6 cellular contexts compared by ENCODE assay signal in the genomic region with DNA sequence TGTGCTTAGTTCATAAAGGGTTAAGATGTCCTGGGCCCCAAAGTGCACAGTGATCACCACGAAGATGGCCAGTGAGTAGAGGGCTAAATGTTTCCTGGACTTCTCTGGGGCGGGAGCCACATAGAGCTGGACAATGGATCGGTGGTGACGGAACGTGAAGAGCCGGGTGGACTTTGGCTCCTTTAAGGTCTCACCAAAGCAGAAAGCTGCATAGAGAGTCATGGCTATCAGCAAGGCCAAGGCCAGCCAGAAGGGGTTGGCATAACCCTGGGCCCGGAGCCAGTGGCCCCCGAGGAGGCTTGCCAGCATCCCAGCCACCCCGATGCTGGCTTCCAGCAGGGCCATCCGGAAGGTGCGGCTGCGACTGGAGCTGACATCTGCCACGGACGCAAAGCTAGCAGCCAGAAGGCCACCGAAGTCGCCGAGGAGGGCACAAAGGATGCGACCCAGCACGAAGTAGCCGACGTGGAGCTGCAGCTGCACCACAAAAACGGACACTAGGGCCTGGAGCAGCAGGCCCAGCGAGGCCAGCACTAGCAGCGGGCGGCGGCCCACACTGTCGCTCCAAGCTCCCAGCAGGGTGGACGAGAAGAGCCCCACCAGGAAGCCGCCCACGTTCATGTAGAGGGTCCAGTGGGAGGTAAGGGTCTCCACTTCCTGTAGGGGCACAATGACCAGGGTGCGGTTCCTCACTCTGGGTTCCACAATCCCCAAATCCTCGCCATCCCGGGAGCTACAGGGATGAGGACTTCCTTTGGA. TPM values are rescaled to one million over a fixed set of nuclear protein-coding genes. Genes with fewer than 3 reads are reported as not detected.
DNase-seq lines count a peak whose midpoint lies in the region; ATAC-seq, FAIRE-seq and TF ChIP-seq lines count a peak whose summit lies in the region.

No MANE protein-coding gene starts in this region.

- no peak overlapping the region for H3K27ac ChIP-seq in astrocyte (ENCODE audit: low read depth, low read length)
- peak overlapping the region; percentile 52 for H3K27ac ChIP-seq in naive thymus-derived CD4-positive, alpha-beta T cell (ENCODE audit: low read depth, low read length)

- peak overlapping the region; percentile 92 for H2AFZ ChIP-seq in astrocyte (ENCODE audit: low read depth, low read length)

- peak overlapping the region; percentile 47 for H3K9ac ChIP-seq in astrocyte (ENCODE audit: low read length)

- intact Hi-C loops in naive thymus-derived CD4-positive, alpha-beta T cell (cut with micrococcal nuclease): loop anchor here in 1 of 2 donors (5.0 kb wide), 1 partner anchor 33 kb away; a partner anchor contains a TSS

- H3K36me3 Mint-ChIP-seq in astrocyte (ENCODE audit: low read depth, unreplicated experiment): peaks cover 2% of the 10 kb centered on the region
- H3K36me3 Mint-ChIP-seq in naive thymus-derived CD4-positive, alpha-beta T cell: no peaks in the 10 kb centered on the region

- no peaks in the 10 kb centered on the region for H3K9me3 ChIP-seq in astrocyte (ENCODE audit: insufficient read depth, low read depth, low read length)
- H3K9me3 ChIP-seq in naive thymus-derived CD4-positive, alpha-beta T cell (ENCODE audit: control insufficient read depth in 2 of 3, low read length in 3 of 3): no peaks in the 10 kb centered on the region

- no peak overlapping the region for H3K27ac Mint-ChIP-seq in astrocyte (ENCODE audit: unreplicated experiment)
- peak overlapping the region in 1 of 9 donors; percentile 61 for H3K27ac Mint-ChIP-seq in naive thymus-derived CD4-positive, alpha-beta T cell

- FAIRE-seq in astrocyte (lab: Jason Lieb, UNC) (no peak), GM12891 (lab: Jason Lieb, UNC) (no peak)

- peaks cover 5% of the 10 kb centered on the region for H4K20me1 ChIP-seq in astrocyte (ENCODE audit: insufficient read depth, low read length)

- CTCF ChIA-PET in naive thymus-derived CD4-positive, alpha-beta T cell (lab: Charles Lee): interaction anchor here (4.0 kb wide), 1 partner anchor 12 kb away, joined by 15 read pairs; no protein-coding TSS in a partner anchor

- no peaks in the 10 kb centered on the region for H3K9me3 Mint-ChIP-seq in astrocyte (ENCODE audit: unreplicated experiment)
- H3K9me3 Mint-ChIP-seq in naive thymus-derived CD4-positive, alpha-beta T cell: no peaks in the 10 kb centered on the region

- peaks cover 25% of the 10 kb centered on the region for H3K27me3 Mint-ChIP-seq in astrocyte (ENCODE audit: low read depth, unreplicated experiment)
- H3K27me3 Mint-ChIP-seq in naive thymus-derived CD4-positive, alpha-beta T cell: peaks cover 0 to 21% (median 8%) of the 10 kb centered on the region in 5 donors

- peaks cover 2% of the 10 kb centered on the region for H3K27me3 ChIP-seq in astrocyte (ENCODE audit: insufficient read depth, low read length)
- no peaks in the 10 kb centered on the region for H3K27me3 ChIP-seq in naive thymus-derived CD4-positive, alpha-beta T cell (ENCODE audit: control insufficient read depth in 2 of 2, insufficient read depth in 2 of 2, low read length in 2 of 2)

- H3K4me3 ChIP-seq in GM12865 (ENCODE audit: low read depth, low read length) (peak overlapping the region; percentile 76), astrocyte (ENCODE audit: insufficient read depth, low read depth, low read length) (peak overlapping the region; percentile 63)
- H3K4me3 ChIP-seq in naive thymus-derived CD4-positive, alpha-beta T cell (ENCODE audit: low read length): peak overlapping the region; percentile 27

- no peaks in the 10 kb centered on the region for H3K79me2 ChIP-seq in astrocyte (ENCODE audit: insufficient read depth, low read length)

- no peak for TF ChIP-seq POLR2A in GM12891 (IDR thresholded peaks at IDR 0.05; ENCODE audit: low read depth, low read length)

- H3K4me3 Mint-ChIP-seq in astrocyte (ENCODE audit: unreplicated experiment): peak overlapping the region; percentile 85
- peak overlapping the region; percentile 73 to 85 (median 81) for H3K4me3 Mint-ChIP-seq in naive thymus-derived CD4-positive, alpha-beta T cell

- peaks cover 6% of the 10 kb centered on the region for H3K4me1 ChIP-seq in astrocyte (ENCODE audit: insufficient read depth, low read length)
- peaks cover 0 to 9% of the 10 kb centered on the region in 2 donors for H3K4me1 ChIP-seq in naive thymus-derived CD4-positive, alpha-beta T cell (ENCODE audit: control insufficient read depth in 2 of 2, insufficient read depth in 2 of 2, low read length in 2 of 2)

- H3K4me1 Mint-ChIP-seq in astrocyte (ENCODE audit: low read depth, unreplicated experiment): peaks cover 2% of the 10 kb centered on the region
- peaks cover 4 to 18% (median 13%) of the 10 kb centered on the region in 7 donors for H3K4me1 Mint-ChIP-seq in naive thymus-derived CD4-positive, alpha-beta T cell

- no peak for DNase-seq in GM12865 (ENCODE audit: low read depth)
- no peak for DNase-seq in astrocyte (ENCODE audit: low read depth)
- DNase-seq in naive thymus-derived CD4-positive, alpha-beta T cell: no peak
- no peak for DNase-seq in NCI-H524 treated with DMSO at 0.1 percent for 48 hours (lab: John Stamatoyannopoulos, UW)
- no peak for DNase-seq in GM12891 (ENCODE audit: insufficient read length, low spot score)

- H3K4me2 ChIP-seq in astrocyte (ENCODE audit: low read length): peak overlapping the region; percentile 98

- ATAC-seq in naive thymus-derived CD4-positive, alpha-beta T cell: no peak
- no peak for ATAC-seq in GM21786 (IDR thresholded peaks at IDR 0.05; ENCODE audit: unreplicated experiment)

- POLR2A ChIA-PET in naive thymus-derived CD4-positive, alpha-beta T cell (lab: Charles Lee): interaction anchor here (1.1 kb wide), 1 partner anchor 48 kb away, joined by 3 read pairs; a partner anchor contains a TSS

- TF ChIP-seq CTCF in GM12865 (IDR thresholded peaks at IDR 0.05; ENCODE audit: insufficient read depth, low read depth, low read length, missing control alignments): no peak
- TF ChIP-seq CTCF in astrocyte (IDR thresholded peaks at IDR 0.05; ENCODE audit: insufficient read depth, low read depth, low read length): no peak

- no peaks in the 10 kb centered on the region for H3K36me3 ChIP-seq in astrocyte (ENCODE audit: insufficient read depth, low read length)
- H3K36me3 ChIP-seq in naive thymus-derived CD4-positive, alpha-beta T cell (ENCODE audit: control insufficient read depth in 2 of 3, insufficient read depth in 3 of 3, low read length in 3 of 3): no peaks in the 10 kb centered on the region

TF ChIP-seq in GM12891, 5 proteins besides CTCF, POLR2A, EP300 and RAD21:
- no peak for TF ChIP-seq PAX5 (IDR thresholded peaks at IDR 0.05; ENCODE audit: insufficient read depth, low read length, severe bottlenecking)
- no peak for TF ChIP-seq TAF1 (IDR thresholded peaks at IDR 0.05; ENCODE audit: low read depth, low read length)

RNA-seq across cellular contexts. Expression of a gene that starts 1.0 kb away (rescaled TPM):
- total RNA-seq in astrocyte: 7.4 and 7.9 TPM in 2 replicates
- total RNA-seq in naive thymus-derived CD4-positive, alpha-beta T cell: 1 to 10 TPM; 1.9 to 5.1 (median 3.6) TPM
- 1 to 10 TPM; 1.8 to 3.3 TPM for polyA plus RNA-seq in naive thymus-derived CD4-positive, alpha-beta T cell
- 2.9 TPM for polyA plus RNA-seq in GM12891 (2012; ENCODE audit: low read depth, missing spikeins)

RNA-seq across cellular contexts. Expression of a gene that starts 33.5 kb away (rescaled TPM):
- 12.8 and 14.4 TPM in 2 replicates for total RNA-seq in astrocyte
- total RNA-seq in naive thymus-derived CD4-positive, alpha-beta T cell: 10 to 100 TPM; 21.8 to 34.1 (median 27.2) TPM
- polyA plus RNA-seq in naive thymus-derived CD4-positive, alpha-beta T cell: 1 to 10 TPM; 5.2 to 8.4 TPM
- polyA plus RNA-seq in GM12891 (2012; ENCODE audit: low read depth, missing spikeins): 10.6 TPM

RNA-seq across cellular contexts. Expression of a gene that starts 34.9 kb away (rescaled TPM):
- 1.4 and 2.7 TPM in 2 replicates for total RNA-seq in astrocyte
- under 1 TPM in 2 of 5 experiments, not detected in 3; 0.19 to 0.65 TPM for total RNA-seq in naive thymus-derived CD4-positive, alpha-beta T cell
- polyA plus RNA-seq in naive thymus-derived CD4-positive, alpha-beta T cell: under 1 TPM in 1 of 2 donors, not detected in 1; 0.08 TPM
- polyA plus RNA-seq in GM12891 (2012; ENCODE audit: low read depth, missing spikeins): 0.18 TPM

RNA-seq across cellular contexts. Expression of a gene that starts 40.0 kb away (rescaled TPM):
- total RNA-seq in astrocyte: not detected in 2 replicates
- total RNA-seq in naive thymus-derived CD4-positive, alpha-beta T cell: not detected
- not detected for polyA plus RNA-seq in naive thymus-derived CD4-positive, alpha-beta T cell
- not detected for polyA plus RNA-seq in GM12891 (2012; ENCODE audit: low read depth, missing spikeins)

RNA-seq across cellular contexts. Expression of a gene that starts 47.7 kb away (rescaled TPM):
- 78.6 and 79.1 TPM in 2 replicates for total RNA-seq in astrocyte
- 10 to 100 TPM; 27.9 to 64.9 (median 29.8) TPM for total RNA-seq in naive thymus-derived CD4-positive, alpha-beta T cell
- polyA plus RNA-seq in naive thymus-derived CD4-positive, alpha-beta T cell: 10 to 100 TPM; 85.0 to 89.3 TPM
- 78.8 TPM for polyA plus RNA-seq in GM12891 (2012; ENCODE audit: low read depth, missing spikeins)
